ENCODE assay signal across 8 cellular contexts in genomic region chr12:49019120-49019430, GRCh38. TPM values are rescaled to one million over a fixed set of nuclear protein-coding genes. Genes with fewer than 3 reads are reported as not detected.
DNase-seq lines count a peak whose midpoint lies in the region; ATAC-seq, FAIRE-seq and TF ChIP-seq lines count a peak whose summit lies in the region.

No MANE protein-coding gene starts in this region.

- WGBS in esophagus, 2 donors, result 2 to 4% methylated on average over 8 of the region's 8 CpGs
- 3 to 5% methylated on average over 8 of the region's 8 CpGs for WGBS in pancreas, 2 donors

- intact Hi-C loops in Right ventricle myocardium inferior (cut with DNase I), result loop anchor here (2.0 kb wide), 1 partner anchor 42 kb away; the partner anchor contains the start of gene KMT2D
- intact Hi-C loops in cardiac septum (cut with DNase I), result loop anchor here (5.0 kb wide), 1 partner anchor 38 kb away; no protein-coding TSS in a partner anchor
- intact Hi-C loops in pancreas (cut with DNase I), result no loop called here

- no peaks in the 10 kb centered on the region for H3K9me3 ChIP-seq in Peyer's patch
- no peaks in the 10 kb centered on the region for H3K9me3 ChIP-seq in esophagus (ENCODE audit: control insufficient read depth in 2 of 2, insufficient read depth in 1 of 2, low read depth in 1 of 2, low read length in 1 of 2)
- H3K9me3 ChIP-seq in pancreas, result no peaks in the 10 kb centered on the region

- H3K4me3 ChIP-seq in Peyer's patch (peak overlapping the region; percentile 57 to 89 (median 79)), esophagus (ENCODE audit: low read depth in 1 of 2, low read length in 2 of 2) (peak overlapping the region; percentile 78 to 85), pancreas (peak overlapping the region; percentile 39 to 81 (median 62))

- TF ChIP-seq POLR2A in Peyer's patch (IDR thresholded peaks at IDR 0.05), result no peak

- H3K27ac ChIP-seq in Peyer's patch (peak overlapping the region; percentile 80 to 95 (median 92)), esophagus (ENCODE audit: low read depth in 2 of 2, low read length in 1 of 2) (peak overlapping the region; percentile 90), pancreas (peak overlapping the region; percentile 78 to 95 (median 88))

- peaks cover 0 to 21% (median 2%) of the 10 kb centered on the region in 4 donors for H3K4me1 ChIP-seq in Peyer's patch
- peaks cover 2 to 3% of the 10 kb centered on the region in 2 donors for H3K4me1 ChIP-seq in esophagus (ENCODE audit: control insufficient read depth in 2 of 2, insufficient read depth in 2 of 2, low read length in 1 of 2)
- peaks cover 0 to 13% (median 4%) of the 10 kb centered on the region in 3 donors for H3K4me1 ChIP-seq in pancreas

- TF ChIP-seq CTCF in Peyer's patch (IDR thresholded peaks at IDR 0.05), result no peak
- no peak for TF ChIP-seq CTCF in pancreas (IDR thresholded peaks at IDR 0.05)

- ATAC-seq in Right ventricle myocardium inferior (peak; percentile 12), pancreas (peak; percentile 17 to 27 (median 24)), HG02759 (IDR thresholded peaks at IDR 0.05; ENCODE audit: unreplicated experiment) (no peak)

- H3K27me3 ChIP-seq in Peyer's patch (no peaks in the 10 kb centered on the region), esophagus (ENCODE audit: control insufficient read depth in 1 of 2, insufficient read depth in 2 of 2, low read length in 2 of 2) (no peaks in the 10 kb centered on the region), pancreas (no peaks in the 10 kb centered on the region)

- no peak for DNase-seq in Right ventricle myocardium inferior (ENCODE audit: missing footprints)
- no peak for DNase-seq in cardiac septum (ENCODE audit: low spot score)
- no peak for DNase-seq in Peyer's patch
- no peak for DNase-seq in pancreas
- DNase-seq in stimulated activated CD4-positive, alpha-beta T cell treated with anti-CD3 and anti-CD28 coated beads, Interleukin-15, amount 100 ng/mL, for 24 hours, result no peak
- no peak for DNase-seq in DMS153 treated with DMSO at 0.1 percent for 48 hours (lab: John Stamatoyannopoulos, UW; ENCODE audit: unreplicated experiment)

- peaks cover 0 to 31% (median 0%) of the 10 kb centered on the region in 3 donors for H3K36me3 ChIP-seq in Peyer's patch
- peaks cover 7 to 26% of the 10 kb centered on the region in 2 donors for H3K36me3 ChIP-seq in esophagus (ENCODE audit: control insufficient read depth in 2 of 2, insufficient read depth in 2 of 2, low read length in 1 of 2)
- H3K36me3 ChIP-seq in pancreas, result peaks cover 0 to 26% (median 0%) of the 10 kb centered on the region in 3 donors

- FAIRE-seq in pancreas (lab: Jason Lieb, UNC), result no peak

RNA-seq across cellular contexts. Expression of gene PRKAG1, which starts 0.5 kb away (rescaled TPM):
- total RNA-seq in Right ventricle myocardium inferior, result 93.8 TPM
- total RNA-seq in cardiac septum, result 80.4 TPM
- total RNA-seq in Peyer's patch, result 10 to 100 TPM; 34.1 to 42.2 (median 37.9) TPM
- polyA plus RNA-seq in esophagus, result 10 to 100 TPM; 52.5 to 54.7 TPM
- total RNA-seq in pancreas, result 10 to 100 TPM; 18.2 to 29.8 (median 24.1) TPM
- polyA plus RNA-seq in pancreas, result 10 to 100 TPM; 27.7 to 33.4 TPM

RNA-seq across cellular contexts. Expression of gene DDN, which starts 19.9 kb away (rescaled TPM):
- 0.49 TPM for total RNA-seq in Right ventricle myocardium inferior
- 1.00 TPM for total RNA-seq in cardiac septum
- under 1 TPM in 2 of 4 donors, not detected in 2; 0.27 to 0.28 TPM for total RNA-seq in Peyer's patch
- under 1 TPM; 0.12 to 0.29 TPM for polyA plus RNA-seq in esophagus
- total RNA-seq in pancreas, result under 1 TPM in 3 of 6 donors, not detected in 3; 0.03 to 0.09 (median 0.06) TPM
- polyA plus RNA-seq in pancreas, result under 1 TPM; 0.04 to 0.12 TPM

RNA-seq across cellular contexts. Expression of gene WNT1, which starts 41.0 kb away (rescaled TPM):
- not detected for total RNA-seq in Right ventricle myocardium inferior
- total RNA-seq in cardiac septum, result not detected
- total RNA-seq in Peyer's patch, result not detected
- under 1 TPM in 1 of 2 donors, not detected in 1; 0.05 TPM for polyA plus RNA-seq in esophagus
- not detected for total RNA-seq in pancreas
- not detected for polyA plus RNA-seq in pancreas

RNA-seq across cellular contexts. Expression of gene KMT2D, which starts 41.5 kb away (rescaled TPM):
- total RNA-seq in Right ventricle myocardium inferior (33.5 TPM), cardiac septum (63.8 TPM), Peyer's patch (100 to 1,000 TPM; 126 to 161 (median 146) TPM), pancreas (10 to 100 TPM; 35.8 to 53.0 (median 39.5) TPM)
- polyA plus RNA-seq in esophagus (10 to 100 TPM; 13.2 to 46.6 TPM), pancreas (10 to 100 TPM; 20.0 to 79.3 TPM)

RNA-seq across cellular contexts. Expression of gene WNT10B, which starts 47.5 kb away (rescaled TPM):
- 0.43 TPM for total RNA-seq in Right ventricle myocardium inferior
- 0.16 TPM for total RNA-seq in cardiac septum
- total RNA-seq in Peyer's patch, result 1 to 10 TPM in 2 of 4 donors, under 1 TPM in 1, not detected in 1; 0.67 to 1.8 (median 1.7) TPM
- 1 to 10 TPM; 1.6 to 2.1 TPM for polyA plus RNA-seq in esophagus
- total RNA-seq in pancreas, result under 1 TPM in 5 of 6 donors, not detected in 1; 0.08 to 0.31 (median 0.12) TPM
- under 1 TPM; 0.34 to 0.59 TPM for polyA plus RNA-seq in pancreas

Comparison
In these comparisons a context has a peak if more than half of its experiments do, and no peak if none do; other contexts are left out.
1. intact Hi-C loops: an anchor here in Right ventricle myocardium inferior (2.0 kb wide) and cardiac septum (5.0 kb wide); none called in pancreas.